22 cellular contexts compared by ENCODE assay signal in the genomic region with DNA sequence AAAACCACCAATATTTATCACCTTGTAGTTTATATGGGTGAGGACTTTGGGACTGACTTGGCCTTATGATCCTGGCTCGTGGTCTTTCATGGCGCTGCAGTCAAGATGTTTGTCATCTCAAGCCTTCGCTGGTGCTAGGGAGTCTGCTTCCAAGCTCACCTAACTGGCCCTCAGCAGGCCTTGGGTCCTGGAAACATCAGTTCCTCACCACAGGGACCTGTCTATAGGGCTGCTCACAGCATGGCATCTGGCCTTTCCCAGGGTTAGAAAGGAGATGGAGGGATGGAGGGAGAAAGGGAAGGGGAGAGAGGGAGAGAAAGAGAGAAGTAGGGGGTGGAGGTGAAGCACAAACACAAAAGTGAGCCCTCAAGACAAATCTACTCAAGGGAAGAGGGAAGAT. TPM values are rescaled to one million over a fixed set of nuclear protein-coding genes. Genes with fewer than 3 reads are reported as not detected.
DNase-seq lines count a peak whose midpoint lies in the region; ATAC-seq, FAIRE-seq and TF ChIP-seq lines count a peak whose summit lies in the region.
"Had no signal": no experiment of that assay in that cellular context is flagged by ENCODE, and none has a peak within 500 bp of the region (broad histone marks: within the 10 kb centered on the region; RNA-seq: fewer than 3 reads in every experiment).

No MANE protein-coding gene starts in this region.

- H3K27ac ChIP-seq in neural progenitor cell = no peak overlapping the region
- H3K27ac ChIP-seq: 22Rv1, PC-9, tibial artery had no signal

- H3K79me2 ChIP-seq in neural progenitor cell (ENCODE audit: low read depth) = no peaks in the 10 kb centered on the region

- H3K9me3 ChIP-seq in neural progenitor cell (ENCODE audit: low read depth) = no peaks in the 10 kb centered on the region
- H3K9me3 ChIP-seq: SK-N-SH, tibial artery had no signal

- DNase-seq in T-helper 1 cell (no peak), GM19239 (ENCODE audit: insufficient read length, low spot score) (no peak), neural progenitor cell (ENCODE audit: low spot score) (no peak), NCI-H82 (lab: John Stamatoyannopoulos, UW) (no peak), NCI-H345 treated with DMSO at 0.1 percent for 48 hours (lab: John Stamatoyannopoulos, UW; ENCODE audit: unreplicated experiment) (no peak)
- DNase-seq in activated naive CD4-positive, alpha-beta T cell treated with anti-CD3 and anti-CD28 coated beads, Interleukin-2, amount 50 U/mL, for 72 hours (ENCODE audit: low spot score in 2 of 2) = no peak
- DNase-seq: anterior cingulate cortex, foreskin melanocyte, HFFc6, left colon, NCI-H1092 treated with DMSO at 0.1 percent for 48 hours, NCI-H2107, NCI-H526 treated with DMSO at 0.1 percent for 48 hours, PC-9, SK-N-SH, tibial artery had no signal

- no peak overlapping the region for H3K4me3 ChIP-seq in neural progenitor cell
- H3K4me3 ChIP-seq: PC-9, tibial artery had no signal

- no peaks in the 10 kb centered on the region for H3K36me3 ChIP-seq in neural progenitor cell
- H3K36me3 ChIP-seq: tibial artery had no signal

- H3F3A ChIP-seq in neural progenitor cell (ENCODE audit: low read depth) = no peaks in the 10 kb centered on the region

- H3K36me3 Mint-ChIP-seq in T-helper 1 cell treated with Interleukin-12 subunit alpha and Interleukin-12 subunit beta and Interleukin-4 antibody, amounts not matched to agents 30 μg/mL and 1 μg/mL, for 36 hours (ENCODE audit: low read depth) = peaks cover 24% of the 10 kb centered on the region
- peaks cover 6 to 15% of the 10 kb centered on the region in 2 donors for H3K36me3 Mint-ChIP-seq in activated naive CD4-positive, alpha-beta T cell treated with anti-CD3 and anti-CD28 coated beads, Interleukin-2, amount 50 U/mL, for 72 hours
- H3K36me3 Mint-ChIP-seq in neural progenitor cell = no peaks in the 10 kb centered on the region

- no peak overlapping the region for H3K4me2 ChIP-seq in neural progenitor cell
- H3K4me2 ChIP-seq: PC-9, SK-N-SH had no signal

- peak; percentile 74 for FAIRE-seq in GM19239 (lab: Jason Lieb, UNC)
- FAIRE-seq: endothelial cell of umbilical vein had no signal

- peaks cover 68% of the 10 kb centered on the region for H3K4me1 Mint-ChIP-seq in T-helper 1 cell treated with Interleukin-12 subunit alpha and Interleukin-12 subunit beta and Interleukin-4 antibody, amounts not matched to agents 30 μg/mL and 1 μg/mL, for 36 hours (ENCODE audit: low read depth)
- H3K4me1 Mint-ChIP-seq in neural progenitor cell = peaks cover 4% of the 10 kb centered on the region

- no peaks in the 10 kb centered on the region for H3K27me3 Mint-ChIP-seq in T-helper 1 cell treated with Interleukin-12 subunit alpha and Interleukin-12 subunit beta and Interleukin-4 antibody, amounts not matched to agents 30 μg/mL and 1 μg/mL, for 36 hours (ENCODE audit: low read depth)
- H3K27me3 Mint-ChIP-seq in neural progenitor cell (ENCODE audit: insufficient read depth, low read depth) = no peaks in the 10 kb centered on the region

- peak overlapping the region; percentile 11 for H3K4me3 Mint-ChIP-seq in T-helper 1 cell treated with Interleukin-12 subunit alpha and Interleukin-12 subunit beta and Interleukin-4 antibody, amounts not matched to agents 30 μg/mL and 1 μg/mL, for 36 hours
- no peak overlapping the region for H3K4me3 Mint-ChIP-seq in neural progenitor cell
- H3K4me3 Mint-ChIP-seq: CD14-positive monocyte, HFFc6 had no signal

- peaks cover 4% of the 10 kb centered on the region for H3K4me1 ChIP-seq in neural progenitor cell

- H3K27me3 ChIP-seq in neural progenitor cell = no peaks in the 10 kb centered on the region
- H3K27me3 ChIP-seq: tibial artery had no signal

- H3K9me3 Mint-ChIP-seq in T-helper 1 cell treated with Interleukin-12 subunit alpha and Interleukin-12 subunit beta and Interleukin-4 antibody, amounts not matched to agents 30 μg/mL and 1 μg/mL, for 36 hours = no peaks in the 10 kb centered on the region
- H3K9me3 Mint-ChIP-seq in activated naive CD4-positive, alpha-beta T cell treated with anti-CD3 and anti-CD28 coated beads, Interleukin-2, amount 50 U/mL, for 72 hours = no peaks in the 10 kb centered on the region
- no peaks in the 10 kb centered on the region for H3K9me3 Mint-ChIP-seq in neural progenitor cell
- H3K9me3 Mint-ChIP-seq: CD14-positive monocyte, HFFc6 had no signal

- no peak for ATAC-seq in activated naive CD4-positive, alpha-beta T cell treated with anti-CD3 and anti-CD28 coated beads, Interleukin-2, amount 50 U/mL, for 72 hours
- no peak for ATAC-seq in HG02840 (IDR thresholded peaks at IDR 0.05; ENCODE audit: low FRiP score, unreplicated experiment)
- ATAC-seq: left colon, sciatic nerve had no signal

- TF ChIP-seq CTCF in neural progenitor cell (IDR thresholded peaks at IDR 0.05) = no peak

- peak overlapping the region; percentile 95 for H3K27ac Mint-ChIP-seq in T-helper 1 cell treated with Interleukin-12 subunit alpha and Interleukin-12 subunit beta and Interleukin-4 antibody, amounts not matched to agents 30 μg/mL and 1 μg/mL, for 36 hours
- peak overlapping the region; percentile 91 to 97 for H3K27ac Mint-ChIP-seq in activated naive CD4-positive, alpha-beta T cell treated with anti-CD3 and anti-CD28 coated beads, Interleukin-2, amount 50 U/mL, for 72 hours
- peak overlapping the region; percentile 20 for H3K27ac Mint-ChIP-seq in neural progenitor cell
- H3K27ac Mint-ChIP-seq: HFFc6 had no signal

- no peaks in the 10 kb centered on the region for H4K20me1 ChIP-seq in neural progenitor cell (ENCODE audit: low read depth)

- no peak overlapping the region for H2AFZ ChIP-seq in neural progenitor cell (replicated peaks)
- H2AFZ ChIP-seq: PC-9 had no signal

- no peak overlapping the region for H3K9ac ChIP-seq in neural progenitor cell
- H3K9ac ChIP-seq: SK-N-SH had no signal

RNA-seq across cellular contexts. Expression of a gene that starts 31.7 kb away (rescaled TPM):
- total RNA-seq in activated naive CD4-positive, alpha-beta T cell treated with anti-CD3 and anti-CD28 coated beads, Interleukin-2, amount 50 U/mL, for 72 hours = 10 to 100 TPM in 1 of 2 donors, 1 to 10 TPM in 1; 6.9 to 18.8 TPM
- 15.6 and 23.5 TPM in 2 replicates for total RNA-seq in neural progenitor cell (ENCODE audit: low replicate concordance)

Comparison
In these comparisons a context has a peak if more than half of its experiments do, and no peak if none do; other contexts are left out.
1. H3K27ac Mint-ChIP-seq: peak in every context shown above with its lines; median percentile 95 in T-helper 1 cell treated with Interleukin-12 subunit alpha and Interleukin-12 subunit beta and Interleukin-4 antibody, amounts not matched to agents 30 μg/mL and 1 μg/mL, for 36 hours; 94 in activated naive CD4-positive, alpha-beta T cell treated with anti-CD3 and anti-CD28 coated beads, Interleukin-2, amount 50 U/mL, for 72 hours; 20 in neural progenitor cell.